Comparison of ENCODE assay signal across 11 cellular contexts in the genomic region with DNA sequence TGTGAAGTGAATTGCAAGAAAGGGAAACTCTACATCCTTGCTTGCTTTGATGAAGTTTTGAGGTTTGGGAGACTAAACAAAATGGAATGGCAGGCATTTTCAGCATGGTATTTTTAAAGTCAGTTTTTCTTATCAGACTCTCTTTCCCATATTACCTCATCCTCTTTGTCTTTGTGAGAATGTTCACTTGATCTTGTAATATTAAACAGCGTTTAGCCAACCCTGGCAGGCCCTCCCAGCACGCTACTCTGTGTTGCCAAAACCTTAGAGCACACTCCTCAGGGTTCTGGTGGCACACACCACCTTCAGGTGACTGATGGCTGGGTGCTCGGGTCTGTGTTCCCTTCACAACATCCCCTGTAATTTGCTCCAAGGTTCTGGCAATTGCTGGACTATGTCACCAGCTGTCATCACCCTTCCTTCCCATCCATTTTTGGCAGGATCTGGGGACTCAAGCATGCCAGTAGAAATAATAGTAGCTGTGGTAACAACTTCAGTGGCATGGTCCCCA.
DNase-seq lines count a peak whose midpoint lies in the region; ATAC-seq and TF ChIP-seq lines count a peak whose summit lies in the region.
"Had no signal": no experiment of that assay in that cellular context is flagged by ENCODE, and none has a peak within 500 bp of the region (broad histone marks: within the 10 kb centered on the region; RNA-seq: fewer than 3 reads in every experiment).

No MANE protein-coding gene starts in this region.

- H3K27ac ChIP-seq in mesendoderm (ENCODE audit: low read depth, low read length), result no peak overlapping the region

- no peak for TF ChIP-seq CTCF in GM13977 (IDR thresholded peaks at IDR 0.05; ENCODE audit: extremely low read depth, insufficient read depth, missing control alignments)

- H4K5ac ChIP-seq in mesendoderm (ENCODE audit: low read length), result no peak overlapping the region

- H3K4ac ChIP-seq in mesendoderm (ENCODE audit: low read depth, low read length), result no peak overlapping the region

- H3K79me2 ChIP-seq in mesendoderm (ENCODE audit: control insufficient read depth, insufficient read depth, low read length), result no peaks in the 10 kb centered on the region

- no CpG with 5 or more reads among the region's 3 CpGs for WGBS in mesendoderm (ENCODE audit: extremely low coverage, insufficient coverage, low lambda C conversion rate)

- no peak overlapping the region for H2BK15ac ChIP-seq in mesendoderm (replicated peaks; ENCODE audit: low read depth)

- no peak overlapping the region for H3K4me3 ChIP-seq in mesendoderm (ENCODE audit: low read length)

- no peaks in the 10 kb centered on the region for H3K27me3 ChIP-seq in mesendoderm (ENCODE audit: insufficient read depth, low read length, poor library complexity)

- H3K79me1 ChIP-seq in mesendoderm (ENCODE audit: low read length), result no peaks in the 10 kb centered on the region

- H3K4me1 Mint-ChIP-seq in stimulated activated naive B cell treated with anti-CD40 and anti-IgM and Interleukin-4, amounts not matched to agents 10 μg/mL and 1 μg/mL and 100 μg/mL, for 72 hours, result no peaks in the 10 kb centered on the region

- no peak overlapping the region for H3K27ac Mint-ChIP-seq in stimulated activated naive B cell treated with anti-CD40 and anti-IgM and Interleukin-4, amounts not matched to agents 10 μg/mL and 1 μg/mL and 100 μg/mL, for 72 hours

- H2BK5ac ChIP-seq in mesendoderm (ENCODE audit: low read length), result no peak overlapping the region

- H2BK120ac ChIP-seq in mesendoderm (ENCODE audit: low read depth, low read length), result no peak overlapping the region

- H3K18ac ChIP-seq in mesendoderm (ENCODE audit: low read length), result no peak overlapping the region

- H3K4me3 Mint-ChIP-seq in stimulated activated naive B cell treated with anti-CD40 and anti-IgM and Interleukin-4, amounts not matched to agents 10 μg/mL and 1 μg/mL and 100 μg/mL, for 72 hours, result no peak overlapping the region

- in situ Hi-C loops in GM13977 (cut with MboI; ENCODE audit: low pct_unique_long_range_greater_than_20kb, low sequenced_read_pairs, unreplicated experiment), result no loop called here

- H3K9me3 Mint-ChIP-seq in stimulated activated naive B cell treated with anti-CD40 and anti-IgM and Interleukin-4, amounts not matched to agents 10 μg/mL and 1 μg/mL and 100 μg/mL, for 72 hours, result peaks cover 3 to 6% of the 10 kb centered on the region in 2 donors

- no peaks in the 10 kb centered on the region for H3K36me3 Mint-ChIP-seq in stimulated activated naive B cell treated with anti-CD40 and anti-IgM and Interleukin-4, amounts not matched to agents 10 μg/mL and 1 μg/mL and 100 μg/mL, for 72 hours

- H2AK5ac ChIP-seq in mesendoderm (ENCODE audit: low read length), result no peak overlapping the region

- no peak for ATAC-seq in stimulated activated naive B cell treated with anti-CD40 and anti-IgM and Interleukin-4, amounts not matched to agents 10 μg/mL and 1 μg/mL and 100 μg/mL, for 72 hours (replicated peaks)
- ATAC-seq in GM18909 (IDR thresholded peaks at IDR 0.05; ENCODE audit: poor library complexity, unreplicated experiment), result no peak

- H3K23ac ChIP-seq in mesendoderm (ENCODE audit: low read length), result no peak overlapping the region

- no peak overlapping the region for H3K56ac ChIP-seq in mesendoderm (ENCODE audit: low read length)

- no peak overlapping the region for H3K9ac ChIP-seq in mesendoderm (ENCODE audit: low read length)

- H3K36me3 ChIP-seq in mesendoderm (ENCODE audit: control insufficient read depth, insufficient read depth, low read length), result no peaks in the 10 kb centered on the region

- no peak overlapping the region for H3K4me2 ChIP-seq in mesendoderm (ENCODE audit: low read length)

- peak; percentile 55 for DNase-seq in AG20443 (ENCODE audit: low spot score)
- DNase-seq in LoVo (ENCODE audit: low spot score), result peak; percentile 15
- DNase-seq in dermis blood vessel endothelial cell, result peak; percentile 12
- DNase-seq in mesendoderm, result peak; percentile 4
- DNase-seq in foreskin melanocyte, result no peak
- DNase-seq in GM13977 (ENCODE audit: low spot score), result no peak
- DNase-seq in stimulated activated naive B cell treated with anti-CD40 and anti-IgM and Interleukin-4, amounts not matched to agents 10 μg/mL and 1 μg/mL and 100 μg/mL, for 72 hours, result no peak
- DNase-seq: activated gamma-delta T cell treated with Interleukin-2 at 50 U/mL for 16 hours; effector CD8-positive, alpha-beta T cell; NCI-H2029 treated with DMSO at 0.1 percent for 48 hours had no signal

- no peaks in the 10 kb centered on the region for H3K4me1 ChIP-seq in mesendoderm (ENCODE audit: control insufficient read depth, low read depth, low read length)

- H3K27me3 Mint-ChIP-seq in stimulated activated naive B cell treated with anti-CD40 and anti-IgM and Interleukin-4, amounts not matched to agents 10 μg/mL and 1 μg/mL and 100 μg/mL, for 72 hours, result no peaks in the 10 kb centered on the region

- no peak overlapping the region for H4K8ac ChIP-seq in mesendoderm (ENCODE audit: low read depth, low read length)

Comparison
In these comparisons a context has a peak if more than half of its experiments do, and no peak if none do; other contexts are left out.
1. DNase-seq: peak in AG20443 (single experiment), LoVo (single experiment), dermis blood vessel endothelial cell (single experiment) and mesendoderm (single experiment); none in foreskin melanocyte (single experiment), GM13977 (single experiment) and stimulated activated naive B cell treated with anti-CD40 and anti-IgM and Interleukin-4, amounts not matched to agents 10 μg/mL and 1 μg/mL and 100 μg/mL, for 72 hours (single experiment).